Comparison of ENCODE assay signal across 9 cellular contexts in genomic region chr6:44431118-44431725, GRCh38. TPM values are rescaled to one million over a fixed set of nuclear protein-coding genes. Genes with fewer than 3 reads are reported as not detected.
A peak's percentile ranks its signal among the peaks of the same experiment; 100 is the strongest.
DNase-seq lines count a peak whose midpoint lies in the region; ATAC-seq and TF ChIP-seq lines count a peak whose summit lies in the region.
"Had no signal": no experiment of that assay in that cellular context is flagged by ENCODE, and none has a peak within 500 bp of the region (broad histone marks: within the 10 kb centered on the region; RNA-seq: fewer than 3 reads in every experiment).

No MANE protein-coding gene starts in this region.

- peaks cover 94% of the 10 kb centered on the region for H3K36me3 Mint-ChIP-seq in activated T-helper 17 cell treated with anti-CD3 and anti-CD28 coated beads, Interleukin-2, amount 50 U/mL, for 72 hours (ENCODE audit: low read depth)
- no peaks in the 10 kb centered on the region for H3K36me3 Mint-ChIP-seq in glutamatergic neuron (ENCODE audit: unreplicated experiment)

- H3K4me3 Mint-ChIP-seq in activated T-helper 17 cell treated with anti-CD3 and anti-CD28 coated beads, Interleukin-2, amount 50 U/mL, for 72 hours, result no peak overlapping the region
- H3K4me3 Mint-ChIP-seq in glutamatergic neuron (ENCODE audit: unreplicated experiment), result no peak overlapping the region
- H3K4me3 Mint-ChIP-seq: stimulated activated naive CD8-positive, alpha-beta T cell treated with anti-CD3 and anti-CD28 coated beads, Interleukin-15, Interleukin-2, amounts not matched to agents 100 ng/mL and 50 ng/mL, for 24 hours had no signal

- peak; percentile 46 for DNase-seq in DMS53 treated with DMSO at 0.1 percent for 48 hours (lab: John Stamatoyannopoulos, UW; ENCODE audit: unreplicated experiment)
- peak; percentile 60 for DNase-seq in HCEC 1CT
- DNase-seq in NCI-H748 treated with DMSO at 0.1 percent for 48 hours (lab: John Stamatoyannopoulos, UW), result peak; percentile 11
- DNase-seq in glutamatergic neuron, result peak; percentile 39
- DNase-seq in putamen (ENCODE audit: low spot score), result peak; percentile 38

- ATAC-seq in activated T-helper 17 cell treated with anti-CD3 and anti-CD28 coated beads, Interleukin-2, amount 50 U/mL, for 72 hours (replicated peaks), result peak; percentile 65
- ATAC-seq in HG03280 (IDR thresholded peaks at IDR 0.05; ENCODE audit: unreplicated experiment), result no peak
- ATAC-seq in GM19397 (IDR thresholded peaks at IDR 0.05; ENCODE audit: unreplicated experiment), result no peak

- no peaks in the 10 kb centered on the region for H3K27me3 Mint-ChIP-seq in activated T-helper 17 cell treated with anti-CD3 and anti-CD28 coated beads, Interleukin-2, amount 50 U/mL, for 72 hours
- no peaks in the 10 kb centered on the region for H3K27me3 Mint-ChIP-seq in glutamatergic neuron (ENCODE audit: unreplicated experiment)
- H3K27me3 Mint-ChIP-seq: stimulated activated naive CD8-positive, alpha-beta T cell treated with anti-CD3 and anti-CD28 coated beads, Interleukin-15, Interleukin-2, amounts not matched to agents 100 ng/mL and 50 ng/mL, for 24 hours had no signal

- no peak overlapping the region for H3K27ac Mint-ChIP-seq in activated T-helper 17 cell treated with anti-CD3 and anti-CD28 coated beads, Interleukin-2, amount 50 U/mL, for 72 hours
- no peak overlapping the region for H3K27ac Mint-ChIP-seq in glutamatergic neuron (ENCODE audit: unreplicated experiment)
- H3K27ac Mint-ChIP-seq: stimulated activated naive CD8-positive, alpha-beta T cell treated with anti-CD3 and anti-CD28 coated beads, Interleukin-15, Interleukin-2, amounts not matched to agents 100 ng/mL and 50 ng/mL, for 24 hours had no signal

- H3K9me3 Mint-ChIP-seq in activated T-helper 17 cell treated with anti-CD3 and anti-CD28 coated beads, Interleukin-2, amount 50 U/mL, for 72 hours, result no peaks in the 10 kb centered on the region
- no peaks in the 10 kb centered on the region for H3K9me3 Mint-ChIP-seq in glutamatergic neuron (ENCODE audit: unreplicated experiment)
- H3K9me3 Mint-ChIP-seq: stimulated activated naive CD8-positive, alpha-beta T cell treated with anti-CD3 and anti-CD28 coated beads, Interleukin-15, Interleukin-2, amounts not matched to agents 100 ng/mL and 50 ng/mL, for 24 hours had no signal

- peak; percentile 70 for TF ChIP-seq CTCF in glutamatergic neuron (IDR thresholded peaks at IDR 0.05; ENCODE audit: partially characterized antibody, unreplicated experiment)

- H3K4me1 Mint-ChIP-seq in activated T-helper 17 cell treated with anti-CD3 and anti-CD28 coated beads, Interleukin-2, amount 50 U/mL, for 72 hours, result peaks cover 7% of the 10 kb centered on the region
- no peaks in the 10 kb centered on the region for H3K4me1 Mint-ChIP-seq in glutamatergic neuron (ENCODE audit: low read depth, unreplicated experiment)

RNA-seq across cellular contexts. Expression of gene CDC5L, which starts 43.7 kb away (rescaled TPM):
- 10 to 100 TPM; 25.8 to 26.0 TPM for total RNA-seq in activated T-helper 17 cell treated with anti-CD3 and anti-CD28 coated beads, Interleukin-2, amount 50 U/mL, for 72 hours
- 19.6 TPM for total RNA-seq in glutamatergic neuron (ENCODE audit: unreplicated experiment)
